17 cellular contexts compared by ENCODE assay signal in the genomic region with DNA sequence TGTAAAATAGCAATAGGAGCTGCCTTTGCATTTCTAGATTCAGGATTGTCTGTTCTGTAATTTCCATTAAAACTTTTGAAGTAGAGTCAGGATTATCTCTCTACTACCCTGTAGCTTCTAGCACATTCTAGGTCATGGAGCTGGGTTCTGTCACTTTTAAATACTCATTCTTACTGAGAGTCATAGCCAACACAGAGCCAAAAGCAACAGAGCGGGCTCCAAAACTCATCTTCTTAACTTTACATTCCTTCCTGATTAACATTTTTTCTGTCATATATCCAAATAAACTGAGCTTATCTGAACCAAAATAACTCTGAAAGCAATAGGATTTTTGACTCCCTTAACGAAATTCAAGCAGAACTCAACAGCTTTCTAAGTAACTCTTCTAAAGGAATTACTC. TPM values are rescaled to one million over a fixed set of nuclear protein-coding genes. Genes with fewer than 3 reads are reported as not detected.
DNase-seq lines count a peak whose midpoint lies in the region; ATAC-seq and TF ChIP-seq lines count a peak whose summit lies in the region.
"Had no signal": no experiment of that assay in that cellular context is flagged by ENCODE, and none has a peak within 500 bp of the region (broad histone marks: within the 10 kb centered on the region; RNA-seq: fewer than 3 reads in every experiment).

No MANE protein-coding gene starts in this region.

- 6% methylated on average over 2 of the region's 2 CpGs for WGBS in GM23248 (ENCODE audit: low coverage in 1 of 2, low lambda C conversion rate in 2 of 2, missing lambda C conversion rate in 2 of 2), 2 experiments
- 42% methylated on average over 2 of the region's 2 CpGs for WGBS in smooth muscle cell (ENCODE audit: low lambda C conversion rate)

- H3K79me2 ChIP-seq in GM23248 (ENCODE audit: insufficient read depth) (peaks cover 51% of the 10 kb centered on the region), smooth muscle cell (ENCODE audit: low read depth) (peaks cover 15% of the 10 kb centered on the region)

- H3K27ac ChIP-seq in GM23248 (peak overlapping the region; percentile 15), brain microvascular endothelial cell (no peak overlapping the region), left ventricle myocardium inferior (replicated peaks) (peak overlapping the region; percentile 39), smooth muscle cell (ENCODE audit: low read depth) (no peak overlapping the region)
- H3K27ac ChIP-seq: BLaER1 had no signal

- H2AFZ ChIP-seq in GM23248 (no peak overlapping the region), smooth muscle cell (ENCODE audit: low read depth) (no peak overlapping the region)

- no peak overlapping the region for H3K9ac ChIP-seq in GM23248
- no peak overlapping the region for H3K9ac ChIP-seq in smooth muscle cell (ENCODE audit: low read depth)
- H3K9ac ChIP-seq: BLaER1 had no signal

- H3K36me3 ChIP-seq in GM23248 (ENCODE audit: low read depth) (peaks cover 20% of the 10 kb centered on the region), brain microvascular endothelial cell (replicated peaks) (peaks cover 2% of the 10 kb centered on the region), left ventricle myocardium inferior (peaks cover 20% of the 10 kb centered on the region), smooth muscle cell (ENCODE audit: low read depth) (no peaks in the 10 kb centered on the region)

- H4K20me1 ChIP-seq in GM23248 (ENCODE audit: insufficient read depth) (no peaks in the 10 kb centered on the region), smooth muscle cell (ENCODE audit: low read depth) (peaks cover 61% of the 10 kb centered on the region)
- H4K20me1 ChIP-seq: BLaER1 had no signal

- H3F3A ChIP-seq in GM23248 (ENCODE audit: insufficient read depth) (peaks cover 32% of the 10 kb centered on the region), smooth muscle cell (ENCODE audit: low read depth) (peaks cover 3% of the 10 kb centered on the region)

- H3K27me3 ChIP-seq in GM23248 (replicated peaks; ENCODE audit: insufficient read depth) = no peaks in the 10 kb centered on the region
- no peaks in the 10 kb centered on the region for H3K27me3 ChIP-seq in brain microvascular endothelial cell (replicated peaks)
- no peaks in the 10 kb centered on the region for H3K27me3 ChIP-seq in left ventricle myocardium inferior (ENCODE audit: low read depth)
- no peaks in the 10 kb centered on the region for H3K27me3 ChIP-seq in smooth muscle cell (ENCODE audit: low read depth)
- H3K27me3 ChIP-seq: BLaER1 had no signal

- H3K9me2 ChIP-seq in GM23248 (ENCODE audit: insufficient read depth) = no peaks in the 10 kb centered on the region

- no peak for ATAC-seq in HG02840 (IDR thresholded peaks at IDR 0.05; ENCODE audit: low FRiP score, unreplicated experiment)
- ATAC-seq: activated naive CD4-positive, alpha-beta T cell treated with anti-CD3 and anti-CD28 coated beads, Interleukin-2, amount 50 U/mL, for 72 hours had no signal

- H3K4me3 ChIP-seq in GM23248 (peak overlapping the region; percentile 23; the same call in 1 of the 2 replicates), brain microvascular endothelial cell (ENCODE audit: low read depth, low read length) (no peak overlapping the region), left ventricle myocardium inferior (no peak overlapping the region), smooth muscle cell (no peak overlapping the region)
- H3K4me3 ChIP-seq: BLaER1 had no signal

- H3K4me1 ChIP-seq in GM23248 (ENCODE audit: insufficient read depth) = peaks cover 39% of the 10 kb centered on the region
- peaks cover 45% of the 10 kb centered on the region for H3K4me1 ChIP-seq in left ventricle myocardium inferior
- H3K4me1 ChIP-seq in smooth muscle cell (ENCODE audit: low read depth) = no peaks in the 10 kb centered on the region
- H3K4me1 ChIP-seq: BLaER1 had no signal

- H3K9me3 ChIP-seq in GM23248 (ENCODE audit: low read depth) (no peaks in the 10 kb centered on the region), left ventricle myocardium inferior (replicated peaks) (no peaks in the 10 kb centered on the region), smooth muscle cell (replicated peaks; ENCODE audit: low read depth) (no peaks in the 10 kb centered on the region)
- H3K9me3 ChIP-seq: BLaER1 had no signal

- DNase-seq in GM23248 (peak; percentile 86), brain microvascular endothelial cell (peak; percentile 63), left ventricle myocardium inferior (no peak), smooth muscle cell (lab: John Stamatoyannopoulos, UW; ENCODE audit: unreplicated experiment) (no peak), NCI-H2107 treated with DMSO at 0.1 percent for 48 hours (lab: John Stamatoyannopoulos, UW; ENCODE audit: unreplicated experiment) (no peak), SIG-M5 (lab: John Stamatoyannopoulos, UW) (no peak), NCI-H82 treated with DMSO at 0.1 percent for 48 hours (lab: John Stamatoyannopoulos, UW; ENCODE audit: unreplicated experiment) (no peak)
- DNase-seq: activated CD4-positive, CD25-positive, alpha-beta regulatory T cell; activated CD8-positive, alpha-beta memory T cell treated with anti-CD3 and anti-CD28 coated beads, Interleukin-2, amount 50 U/mL, for 4 hours; MM.1S; NCI-H2081 treated with DMSO at 0.1 percent for 48 hours; NCI-H748 treated with DMSO at 0.1 percent for 48 hours; substantia nigra; T-helper 1 cell had no signal

- H3K4me2 ChIP-seq in GM23248 (ENCODE audit: unreplicated experiment) (peak overlapping the region; percentile 74), smooth muscle cell (peak overlapping the region; percentile 8)
- H3K4me2 ChIP-seq: BLaER1 had no signal

- intact Hi-C loops in left ventricle myocardium inferior (cut with micrococcal nuclease) = no loop called here

- in situ Hi-C loops in GM23248 (cut with MboI) = no loop called here
- in situ Hi-C loops in brain microvascular endothelial cell (cut with HindIII; ENCODE audit: low pct_ligation_motif_present, low sequenced_read_pairs) = no loop called here

- no peak for TF ChIP-seq CTCF in brain microvascular endothelial cell (IDR thresholded peaks at IDR 0.05; ENCODE audit: low read depth, low read length, missing control alignments)
- no peak for TF ChIP-seq CTCF in left ventricle myocardium inferior (IDR thresholded peaks at IDR 0.05; ENCODE audit: borderline replicate concordance)
- TF ChIP-seq CTCF in smooth muscle cell (IDR thresholded peaks at IDR 0.05; ENCODE audit: borderline replicate concordance, insufficient read depth, poor library complexity, severe bottlenecking) = no peak

RNA-seq across cellular contexts. Expression of a gene that starts 12.9 kb away (rescaled TPM):
- total RNA-seq in GM23248 (2014; rRNA removed; shearing (Covaris generic)) = 38.6 and 42.6 TPM in 2 replicates
- 28.7 and 31.5 TPM in 2 replicates for polyA plus RNA-seq in GM23248 (2016; fragmentation: Nextera tagmentation; extraction: Ambion mirVana)
- 86.1 TPM for total RNA-seq in left ventricle myocardium inferior
- 43.8 and 45.4 TPM in 2 replicates for total RNA-seq in smooth muscle cell
- polyA plus RNA-seq in smooth muscle cell = 16.2 and 16.7 TPM in 2 replicates

RNA-seq across cellular contexts. Expression of a gene that starts 13.4 kb away (rescaled TPM):
- 3.1 and 7.5 TPM in 2 replicates for total RNA-seq in GM23248 (2014; rRNA removed; shearing (Covaris generic))
- polyA plus RNA-seq in GM23248 (2016; fragmentation: Nextera tagmentation; extraction: Ambion mirVana) (5.5 and 6.9 TPM in 2 replicates), smooth muscle cell (7.2 and 9.1 TPM in 2 replicates)
- total RNA-seq in left ventricle myocardium inferior (4.8 TPM), smooth muscle cell (4.2 and 7.6 TPM in 2 replicates)

Comparison
In these comparisons a context has a peak if more than half of its experiments do, and no peak if none do; other contexts are left out.
1. DNase-seq: peak in GM23248 (single experiment) and brain microvascular endothelial cell (single experiment); none in left ventricle myocardium inferior (single experiment), smooth muscle cell (single experiment), NCI-H2107 treated with DMSO at 0.1 percent for 48 hours (single experiment), SIG-M5 (single experiment) and NCI-H82 treated with DMSO at 0.1 percent for 48 hours (single experiment).
2. H3K27ac ChIP-seq: peak in GM23248 (single experiment) and left ventricle myocardium inferior (single experiment); none in brain microvascular endothelial cell (single experiment) and smooth muscle cell (single experiment).